In the genomic region with DNA sequence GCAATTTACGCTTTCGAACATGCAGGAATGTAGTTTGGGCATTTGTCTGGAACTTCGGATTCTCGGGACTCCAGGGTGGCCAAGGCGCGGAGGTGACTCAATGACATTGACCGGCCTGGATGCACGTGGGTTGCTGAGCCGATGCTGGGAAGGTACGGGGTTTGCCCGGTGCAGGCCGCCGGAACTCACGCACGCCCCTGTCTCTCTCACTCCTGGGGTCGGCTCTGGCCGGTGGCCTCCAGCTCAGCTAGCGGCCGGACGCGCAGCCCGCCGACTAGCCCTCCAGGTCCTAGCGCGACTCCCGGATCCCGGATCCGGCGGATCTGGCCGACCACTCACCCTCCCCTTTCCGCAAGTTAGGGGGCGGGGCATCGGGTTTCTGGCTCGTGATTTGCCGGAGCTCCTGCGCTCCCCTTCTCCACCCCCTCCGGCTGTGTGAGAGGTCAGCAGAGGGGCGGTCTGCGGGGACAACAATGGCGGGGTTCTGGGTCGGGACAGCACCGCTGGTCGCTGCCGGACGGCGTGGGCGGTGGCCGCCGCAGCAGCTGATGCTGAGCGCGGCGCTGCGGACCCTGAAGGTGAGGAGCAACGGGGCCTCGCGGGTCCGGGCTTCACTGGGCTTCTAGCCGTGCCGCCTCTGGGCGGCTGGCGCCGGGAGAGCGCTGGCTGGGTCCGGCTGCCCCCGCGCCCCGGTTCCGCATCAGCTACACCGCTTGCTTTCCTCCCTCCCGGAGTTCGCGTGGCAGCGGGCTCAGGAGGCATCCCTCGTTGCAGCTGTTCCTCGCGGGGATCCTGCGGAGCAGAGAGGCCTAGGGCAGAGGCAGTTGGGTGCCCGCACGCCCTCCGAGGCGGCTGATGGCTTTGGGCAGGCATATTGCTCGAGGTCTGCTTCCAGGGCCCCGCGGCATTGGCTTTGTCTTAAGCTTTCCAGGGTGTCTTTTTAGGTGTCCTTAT, we compare ENCODE assay signal across 1 cellular context.
TF ChIP-seq lines count a peak whose summit lies in the region.

TSS of gene PCCA (plus strand) at position 446 of the 954 bp plus-strand sequence. CDS start at position 474, 28 bp downstream.

TF ChIP-seq in WTC11, 78 proteins besides CTCF, POLR2A, EP300 and RAD21 (continued from another document):
- TF ChIP-seq, protein P1, sequence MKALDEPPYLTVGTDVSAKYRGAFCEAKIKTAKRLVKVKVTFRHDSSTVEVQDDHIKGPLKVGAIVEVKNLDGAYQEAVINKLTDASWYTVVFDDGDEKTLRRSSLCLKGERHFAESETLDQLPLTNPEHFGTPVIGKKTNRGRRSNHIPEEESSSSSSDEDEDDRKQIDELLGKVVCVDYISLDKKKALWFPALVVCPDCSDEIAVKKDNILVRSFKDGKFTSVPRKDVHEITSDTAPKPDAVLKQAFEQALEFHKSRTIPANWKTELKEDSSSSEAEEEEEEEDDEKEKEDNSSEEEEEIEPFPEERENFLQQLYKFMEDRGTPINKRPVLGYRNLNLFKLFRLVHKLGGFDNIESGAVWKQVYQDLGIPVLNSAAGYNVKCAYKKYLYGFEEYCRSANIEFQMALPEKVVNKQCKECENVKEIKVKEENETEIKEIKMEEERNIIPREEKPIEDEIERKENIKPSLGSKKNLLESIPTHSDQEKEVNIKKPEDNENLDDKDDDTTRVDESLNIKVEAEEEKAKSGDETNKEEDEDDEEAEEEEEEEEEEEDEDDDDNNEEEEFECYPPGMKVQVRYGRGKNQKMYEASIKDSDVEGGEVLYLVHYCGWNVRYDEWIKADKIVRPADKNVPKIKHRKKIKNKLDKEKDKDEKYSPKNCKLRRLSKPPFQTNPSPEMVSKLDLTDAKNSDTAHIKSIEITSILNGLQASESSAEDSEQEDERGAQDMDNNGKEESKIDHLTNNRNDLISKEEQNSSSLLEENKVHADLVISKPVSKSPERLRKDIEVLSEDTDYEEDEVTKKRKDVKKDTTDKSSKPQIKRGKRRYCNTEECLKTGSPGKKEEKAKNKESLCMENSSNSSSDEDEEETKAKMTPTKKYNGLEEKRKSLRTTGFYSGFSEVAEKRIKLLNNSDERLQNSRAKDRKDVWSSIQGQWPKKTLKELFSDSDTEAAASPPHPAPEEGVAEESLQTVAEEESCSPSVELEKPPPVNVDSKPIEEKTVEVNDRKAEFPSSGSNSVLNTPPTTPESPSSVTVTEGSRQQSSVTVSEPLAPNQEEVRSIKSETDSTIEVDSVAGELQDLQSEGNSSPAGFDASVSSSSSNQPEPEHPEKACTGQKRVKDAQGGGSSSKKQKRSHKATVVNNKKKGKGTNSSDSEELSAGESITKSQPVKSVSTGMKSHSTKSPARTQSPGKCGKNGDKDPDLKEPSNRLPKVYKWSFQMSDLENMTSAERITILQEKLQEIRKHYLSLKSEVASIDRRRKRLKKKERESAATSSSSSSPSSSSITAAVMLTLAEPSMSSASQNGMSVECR (CRISPR knock-in tag; IDR thresholded peaks at IDR 0.05; ENCODE audit: borderline replicate concordance): peak; percentile 84
- TF ChIP-seq CBFB (CRISPR knock-in tag; IDR thresholded peaks at IDR 0.05; ENCODE audit: low read depth) (peak; percentile 97; the same call in 1 of the 2 replicates), ETV6 (CRISPR knock-in tag; IDR thresholded peaks at IDR 0.05) (no peak; the same call in 1 of the 2 replicates), KAT7 (CRISPR knock-in tag; IDR thresholded peaks at IDR 0.05; ENCODE audit: borderline replicate concordance) (peak; percentile 66; the same call in 1 of the 2 replicates), CDX4 (CRISPR knock-in tag; IDR thresholded peaks at IDR 0.05; ENCODE audit: borderline replicate concordance) (no peak), NFE2L1 (CRISPR knock-in tag; IDR thresholded peaks at IDR 0.05) (peak; percentile 81; the same call in 1 of the 2 replicates), ZNF232 (CRISPR knock-in tag; IDR thresholded peaks at IDR 0.05) (peak; percentile 76; the same call in 1 of the 2 replicates), IRF1 (CRISPR knock-in tag; IDR thresholded peaks at IDR 0.05) (0 out of 2 replicates have a peak, but pooled peaks have one; percentile 6), ZNF281 (CRISPR knock-in tag; IDR thresholded peaks at IDR 0.05) (0 out of 2 replicates have a peak, but pooled peaks have one; percentile 26), NFYB (CRISPR knock-in tag; conservative IDR thresholded peaks at IDR 0.05; ENCODE audit: low read depth) (0 out of 2 replicates have a peak, but pooled peaks have one; percentile 37), E2F4 (CRISPR knock-in tag; IDR thresholded peaks at IDR 0.05; ENCODE audit: borderline replicate concordance, low read depth) (no peak), ZNF138 (CRISPR knock-in tag; conservative IDR thresholded peaks at IDR 0.05) (0 out of 2 replicates have a peak, but pooled peaks have one; percentile 32), ZBTB43 (CRISPR knock-in tag; IDR thresholded peaks at IDR 0.05) (peak; percentile 88)
- TF ChIP-seq, protein P2, sequence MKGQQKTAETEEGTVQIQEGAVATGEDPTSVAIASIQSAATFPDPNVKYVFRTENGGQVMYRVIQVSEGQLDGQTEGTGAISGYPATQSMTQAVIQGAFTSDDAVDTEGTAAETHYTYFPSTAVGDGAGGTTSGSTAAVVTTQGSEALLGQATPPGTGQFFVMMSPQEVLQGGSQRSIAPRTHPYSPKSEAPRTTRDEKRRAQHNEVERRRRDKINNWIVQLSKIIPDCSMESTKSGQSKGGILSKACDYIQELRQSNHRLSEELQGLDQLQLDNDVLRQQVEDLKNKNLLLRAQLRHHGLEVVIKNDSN (CRISPR knock-in tag; IDR thresholded peaks at IDR 0.05): peak; percentile 54; the same call in 1 of the 2 replicates
- TF ChIP-seq, protein P3, sequence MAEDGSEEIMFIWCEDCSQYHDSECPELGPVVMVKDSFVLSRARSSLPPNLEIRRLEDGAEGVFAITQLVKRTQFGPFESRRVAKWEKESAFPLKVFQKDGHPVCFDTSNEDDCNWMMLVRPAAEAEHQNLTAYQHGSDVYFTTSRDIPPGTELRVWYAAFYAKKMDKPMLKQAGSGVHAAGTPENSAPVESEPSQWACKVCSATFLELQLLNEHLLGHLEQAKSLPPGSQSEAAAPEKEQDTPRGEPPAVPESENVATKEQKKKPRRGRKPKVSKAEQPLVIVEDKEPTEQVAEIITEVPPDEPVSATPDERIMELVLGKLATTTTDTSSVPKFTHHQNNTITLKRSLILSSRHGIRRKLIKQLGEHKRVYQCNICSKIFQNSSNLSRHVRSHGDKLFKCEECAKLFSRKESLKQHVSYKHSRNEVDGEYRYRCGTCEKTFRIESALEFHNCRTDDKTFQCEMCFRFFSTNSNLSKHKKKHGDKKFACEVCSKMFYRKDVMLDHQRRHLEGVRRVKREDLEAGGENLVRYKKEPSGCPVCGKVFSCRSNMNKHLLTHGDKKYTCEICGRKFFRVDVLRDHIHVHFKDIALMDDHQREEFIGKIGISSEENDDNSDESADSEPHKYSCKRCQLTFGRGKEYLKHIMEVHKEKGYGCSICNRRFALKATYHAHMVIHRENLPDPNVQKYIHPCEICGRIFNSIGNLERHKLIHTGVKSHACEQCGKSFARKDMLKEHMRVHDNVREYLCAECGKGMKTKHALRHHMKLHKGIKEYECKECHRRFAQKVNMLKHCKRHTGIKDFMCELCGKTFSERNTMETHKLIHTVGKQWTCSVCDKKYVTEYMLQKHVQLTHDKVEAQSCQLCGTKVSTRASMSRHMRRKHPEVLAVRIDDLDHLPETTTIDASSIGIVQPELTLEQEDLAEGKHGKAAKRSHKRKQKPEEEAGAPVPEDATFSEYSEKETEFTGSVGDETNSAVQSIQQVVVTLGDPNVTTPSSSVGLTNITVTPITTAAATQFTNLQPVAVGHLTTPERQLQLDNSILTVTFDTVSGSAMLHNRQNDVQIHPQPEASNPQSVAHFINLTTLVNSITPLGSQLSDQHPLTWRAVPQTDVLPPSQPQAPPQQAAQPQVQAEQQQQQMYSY (CRISPR knock-in tag; IDR thresholded peaks at IDR 0.05): peak; percentile 80
